ENCODE assay signal across 20 cellular contexts in genomic region chr4:182897601-182898478, GRCh38. TPM values are rescaled to one million over a fixed set of nuclear protein-coding genes. Genes with fewer than 3 reads are reported as not detected.
DNase-seq lines count a peak whose midpoint lies in the region; ATAC-seq, FAIRE-seq and TF ChIP-seq lines count a peak whose summit lies in the region.
"Had no signal": no experiment of that assay in that cellular context is flagged by ENCODE, and none has a peak within 500 bp of the region (broad histone marks: within the 10 kb centered on the region; RNA-seq: fewer than 3 reads in every experiment).

No MANE protein-coding gene starts in this region.

- intact Hi-C loops in left lung (cut with DNase I), result no loop called here
- intact Hi-C loops in activated T-helper 1 cell treated with anti-CD3 and anti-CD28 coated beads, Interleukin-12 subunit alpha, Interleukin-12 subunit beta, Interleukin-2, Interleukin-4 antibody, amounts not matched to agents 30 ng/mL and 10 ng/mL and 1 ng/mL, durations not matched to agents 14 hours and 24 hours and 36 hours (cut with micrococcal nuclease), result no loop called here

- FAIRE-seq in small intestine (lab: Jason Lieb, UNC), result no peak
- FAIRE-seq: D721Med had no signal

- TF ChIP-seq CTCF in left lung (IDR thresholded peaks at IDR 0.05), result no peak

- no peaks in the 10 kb centered on the region for H3K27me3 ChIP-seq in left lung
- no peaks in the 10 kb centered on the region for H3K27me3 ChIP-seq in small intestine (ENCODE audit: control insufficient read depth in 2 of 2, insufficient read depth in 2 of 2, low read length in 2 of 2)
- no peaks in the 10 kb centered on the region for H3K27me3 ChIP-seq in MG63
- H3K27me3 ChIP-seq: cardiac muscle cell, esophagus muscularis mucosa, Peyer's patch had no signal

- WGBS in small intestine, 3 donors, result 84 to 88% (median 86%) methylated on average over 20 of the region's 20 CpGs

- H3K27ac Mint-ChIP-seq in activated T-helper 1 cell treated with anti-CD3 and anti-CD28 coated beads, Interleukin-12 subunit alpha, Interleukin-12 subunit beta, Interleukin-2, Interleukin-4 antibody, amounts not matched to agents 30 ng/mL and 10 ng/mL and 1 ng/mL, durations not matched to agents 14 hours and 24 hours and 36 hours, result no peak overlapping the region

- H3K27ac ChIP-seq in left lung (peak overlapping the region in 1 of 2 donors; percentile 4), small intestine (ENCODE audit: low read depth in 1 of 2, low read length in 1 of 2) (no peak overlapping the region)
- H3K27ac ChIP-seq: 22Rv1, cardiac muscle cell, esophagus muscularis mucosa, Peyer's patch, SK-N-MC, thoracic aorta had no signal

- H3K4me3 Mint-ChIP-seq in activated T-helper 1 cell treated with anti-CD3 and anti-CD28 coated beads, Interleukin-12 subunit alpha, Interleukin-12 subunit beta, Interleukin-2, Interleukin-4 antibody, amounts not matched to agents 30 ng/mL and 10 ng/mL and 1 ng/mL, durations not matched to agents 14 hours and 24 hours and 36 hours, result no peak overlapping the region
- H3K4me3 Mint-ChIP-seq: naive thymus-derived CD4-positive, alpha-beta T cell had no signal

- H3K4me1 Mint-ChIP-seq in activated T-helper 1 cell treated with anti-CD3 and anti-CD28 coated beads, Interleukin-12 subunit alpha, Interleukin-12 subunit beta, Interleukin-2, Interleukin-4 antibody, amounts not matched to agents 30 ng/mL and 10 ng/mL and 1 ng/mL, durations not matched to agents 14 hours and 24 hours and 36 hours (ENCODE audit: low read depth), result no peaks in the 10 kb centered on the region

- DNase-seq in DMS79 treated with DMSO at 0.1 percent for 48 hours (lab: John Stamatoyannopoulos, UW), result peak; percentile 25
- no peak for DNase-seq in DMS79 (lab: John Stamatoyannopoulos, UW)
- peak; percentile 25 for DNase-seq in NCI-H774 (lab: John Stamatoyannopoulos, UW)
- DNase-seq in left lung, result peak in 1 of 2 donors; percentile 70
- peak; percentile 9 for DNase-seq in small intestine
- no peak for DNase-seq in activated T-helper 1 cell treated with anti-CD3 and anti-CD28 coated beads, Interleukin-12 subunit alpha, Interleukin-12 subunit beta, Interleukin-2, Interleukin-4 antibody, amounts not matched to agents 30 ng/mL and 10 ng/mL and 1 ng/mL, durations not matched to agents 14 hours and 24 hours and 36 hours (ENCODE audit: low spot score)
- no peak for DNase-seq in MG63
- DNase-seq: activated CD4-positive, alpha-beta T cell treated with anti-CD3 and anti-CD28 coated beads for 1 hour; activated effector memory CD4-positive, alpha-beta T cell treated with anti-CD3 and anti-CD28 coated beads, Interleukin-2, amount 50 U/mL, for 16 hours; naive thymus-derived CD4-positive, alpha-beta T cell; NCI-H2081; NCI-H82; Peyer's patch had no signal

- peaks cover 0 to 64% of the 10 kb centered on the region in 2 donors for H3K36me3 ChIP-seq in left lung
- peaks cover 6 to 16% of the 10 kb centered on the region in 2 donors for H3K36me3 ChIP-seq in small intestine (ENCODE audit: control insufficient read depth in 2 of 2, insufficient read depth in 2 of 2, low read length in 2 of 2)
- H3K36me3 ChIP-seq in MG63, result peaks cover 17% of the 10 kb centered on the region

- ATAC-seq in left lung (peak; percentile 89), HG03457 (IDR thresholded peaks at IDR 0.05; ENCODE audit: unreplicated experiment) (no peak)
- ATAC-seq: naive thymus-derived CD4-positive, alpha-beta T cell had no signal

- H3K9me3 ChIP-seq in left lung (no peaks in the 10 kb centered on the region), small intestine (ENCODE audit: control insufficient read depth, low read depth) (no peaks in the 10 kb centered on the region), MG63 (no peaks in the 10 kb centered on the region)
- H3K9me3 ChIP-seq: esophagus muscularis mucosa, Peyer's patch, thoracic aorta had no signal

- H3K36me3 Mint-ChIP-seq in activated T-helper 1 cell treated with anti-CD3 and anti-CD28 coated beads, Interleukin-12 subunit alpha, Interleukin-12 subunit beta, Interleukin-2, Interleukin-4 antibody, amounts not matched to agents 30 ng/mL and 10 ng/mL and 1 ng/mL, durations not matched to agents 14 hours and 24 hours and 36 hours (ENCODE audit: low read depth), result peaks cover 26% of the 10 kb centered on the region

- H3K4me3 ChIP-seq in left lung (no peak overlapping the region), small intestine (ENCODE audit: low read depth in 1 of 2, low read length in 2 of 2) (no peak overlapping the region), MG63 (no peak overlapping the region)
- H3K4me3 ChIP-seq: cardiac muscle cell, esophagus muscularis mucosa, Peyer's patch, SK-N-MC, thoracic aorta had no signal

- no peaks in the 10 kb centered on the region for H3K27me3 Mint-ChIP-seq in activated T-helper 1 cell treated with anti-CD3 and anti-CD28 coated beads, Interleukin-12 subunit alpha, Interleukin-12 subunit beta, Interleukin-2, Interleukin-4 antibody, amounts not matched to agents 30 ng/mL and 10 ng/mL and 1 ng/mL, durations not matched to agents 14 hours and 24 hours and 36 hours (ENCODE audit: insufficient read depth)
- H3K27me3 Mint-ChIP-seq: naive thymus-derived CD4-positive, alpha-beta T cell had no signal

- no peaks in the 10 kb centered on the region for H3K9me3 Mint-ChIP-seq in activated T-helper 1 cell treated with anti-CD3 and anti-CD28 coated beads, Interleukin-12 subunit alpha, Interleukin-12 subunit beta, Interleukin-2, Interleukin-4 antibody, amounts not matched to agents 30 ng/mL and 10 ng/mL and 1 ng/mL, durations not matched to agents 14 hours and 24 hours and 36 hours
- H3K9me3 Mint-ChIP-seq: naive thymus-derived CD4-positive, alpha-beta T cell had no signal

- H3K4me1 ChIP-seq in left lung (no peaks in the 10 kb centered on the region), small intestine (ENCODE audit: control insufficient read depth in 2 of 2, insufficient read depth in 1 of 2, low read depth in 1 of 2, low read length in 1 of 2) (no peaks in the 10 kb centered on the region)
- H3K4me1 ChIP-seq: esophagus muscularis mucosa, Peyer's patch had no signal

RNA-seq across cellular contexts. Expression of gene DCTD, which starts 19.3 kb away (rescaled TPM):
- total RNA-seq in left lung, result 10 to 100 TPM; 83.4 to 96.9 TPM
- polyA plus RNA-seq in small intestine, result 10 to 100 TPM; 17.9 to 64.8 (median 30.3) TPM
- 122 and 131 TPM in 2 replicates for total RNA-seq in activated T-helper 1 cell treated with anti-CD3 and anti-CD28 coated beads, Interleukin-12 subunit alpha, Interleukin-12 subunit beta, Interleukin-2, Interleukin-4 antibody, amounts not matched to agents 30 ng/mL and 10 ng/mL and 1 ng/mL, durations not matched to agents 14 hours and 24 hours and 36 hours
- 119 and 137 TPM in 2 replicates for total RNA-seq in MG63 (2014; rRNA removed; shearing (Covaris generic); ENCODE audit: low replicate concordance)

Comparison
In these comparisons a context has a peak if more than half of its experiments do, and no peak if none do; other contexts are left out.
1. DNase-seq: peak in DMS79 treated with DMSO at 0.1 percent for 48 hours (single experiment), NCI-H774 (single experiment) and small intestine (single experiment); none in DMS79 (single experiment), activated T-helper 1 cell treated with anti-CD3 and anti-CD28 coated beads, Interleukin-12 subunit alpha, Interleukin-12 subunit beta, Interleukin-2, Interleukin-4 antibody, amounts not matched to agents 30 ng/mL and 10 ng/mL and 1 ng/mL, durations not matched to agents 14 hours and 24 hours and 36 hours (single experiment) and MG63 (single experiment).